In the genomic region with DNA sequence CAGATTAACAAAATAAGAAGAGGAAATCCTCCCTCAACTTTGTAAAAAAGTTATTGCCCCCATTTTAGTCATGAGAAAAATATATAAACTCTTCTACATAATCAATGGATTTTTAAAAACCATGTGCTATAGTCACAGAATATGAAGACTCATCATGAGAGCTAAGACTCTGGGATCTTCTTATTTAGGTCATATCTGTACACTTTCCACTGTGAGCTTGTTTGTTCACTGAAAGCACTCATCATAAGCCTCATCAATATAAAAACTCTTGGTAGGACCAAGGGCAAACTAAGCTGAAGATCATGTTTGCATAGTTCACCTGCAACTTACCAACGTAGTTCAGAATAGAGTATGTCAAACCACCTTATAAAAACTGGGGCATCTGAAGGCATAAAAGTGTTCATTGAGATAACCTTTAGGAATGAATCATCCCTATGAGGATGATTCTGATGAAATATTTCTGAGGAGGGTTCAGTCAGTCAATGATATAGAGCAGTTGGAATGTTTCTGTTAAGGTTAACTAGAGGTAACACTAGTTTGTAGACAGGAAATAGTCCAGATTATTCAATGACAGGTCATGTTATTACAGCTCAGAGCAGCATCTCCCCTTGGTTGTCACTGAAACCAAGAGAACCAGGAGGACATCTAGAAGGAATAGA, we compare ENCODE assay signal across 23 cellular contexts.
DNase-seq lines count a peak whose midpoint lies in the region; ATAC-seq and TF ChIP-seq lines count a peak whose summit lies in the region.
"Had no signal": no experiment of that assay in that cellular context is flagged by ENCODE, and none has a peak within 500 bp of the region (broad histone marks: within the 10 kb centered on the region; RNA-seq: fewer than 3 reads in every experiment).

No MANE protein-coding gene starts in this region.

- H3K4me3 Mint-ChIP-seq in MCF 10A (ENCODE audit: unreplicated experiment) = no peak overlapping the region
- H3K4me3 Mint-ChIP-seq: activated naive CD8-positive, alpha-beta T cell; CD14-positive monocyte; natural killer cell had no signal

- H3K4me3 ChIP-seq in breast epithelium = no peak overlapping the region
- no peak overlapping the region for H3K4me3 ChIP-seq in spleen
- H3K4me3 ChIP-seq in tibial nerve = no peak overlapping the region
- H3K4me3 ChIP-seq: prostate gland, suprapubic skin had no signal

- TF ChIP-seq POLR2A in breast epithelium (IDR thresholded peaks at IDR 0.05) = no peak
- TF ChIP-seq POLR2A in spleen (IDR thresholded peaks at IDR 0.05) = no peak
- no peak for TF ChIP-seq POLR2A in tibial nerve (IDR thresholded peaks at IDR 0.05)

- H3K27ac ChIP-seq in breast epithelium (no peak overlapping the region), spleen (no peak overlapping the region), tibial nerve (no peak overlapping the region)
- H3K27ac ChIP-seq: prostate gland, suprapubic skin had no signal

- intact Hi-C loops in MCF 10A (cut with micrococcal nuclease) (loop anchor here (5.0 kb wide), 1 partner anchor 288 kb away; the partner anchor contains the start of gene SMC2), breast epithelium (cut with DNase I; ENCODE audit: low total_unique reads) (no loop called here), spleen (cut with DNase I; ENCODE audit: low total_unique reads) (no loop called here)

- H3K27me3 ChIP-seq in breast epithelium (no peaks in the 10 kb centered on the region), spleen (replicated peaks in 1 of 7) (no peaks in the 10 kb centered on the region), tibial nerve (no peaks in the 10 kb centered on the region)
- H3K27me3 ChIP-seq: suprapubic skin had no signal

- no peaks in the 10 kb centered on the region for H3K36me3 Mint-ChIP-seq in MCF 10A (ENCODE audit: insufficient read depth, unreplicated experiment)
- H3K36me3 Mint-ChIP-seq: activated naive CD8-positive, alpha-beta T cell; CD14-positive monocyte; natural killer cell had no signal

- H3K36me3 ChIP-seq in breast epithelium (no peaks in the 10 kb centered on the region), spleen (no peaks in the 10 kb centered on the region), tibial nerve (no peaks in the 10 kb centered on the region)
- H3K36me3 ChIP-seq: prostate gland, suprapubic skin had no signal

- POLR2A ChIA-PET in MCF 10A (lab: Yijun Ruan, JAX) = no interaction called here

- CTCF ChIA-PET in MCF 10A (lab: Yijun Ruan, JAX) = interaction anchor here (0.5 to 0.7 kb wide), 2 partner anchors 83 to 865 kb away, joined by 3 read pairs; no protein-coding TSS in a partner anchor

- H3K4me1 Mint-ChIP-seq in MCF 10A (ENCODE audit: insufficient read depth, unreplicated experiment) = peaks cover 14% of the 10 kb centered on the region
- H3K4me1 Mint-ChIP-seq: CD14-positive monocyte, natural killer cell had no signal

- no peak for TF ChIP-seq EP300 in tibial nerve (IDR thresholded peaks at IDR 0.05)

- H3K27ac Mint-ChIP-seq in MCF 10A (ENCODE audit: low read depth, unreplicated experiment) = no peak overlapping the region
- H3K27ac Mint-ChIP-seq: activated naive CD8-positive, alpha-beta T cell; CD14-positive monocyte; natural killer cell had no signal

- H3K9me3 ChIP-seq in breast epithelium = no peaks in the 10 kb centered on the region
- H3K9me3 ChIP-seq in spleen = no peaks in the 10 kb centered on the region
- no peaks in the 10 kb centered on the region for H3K9me3 ChIP-seq in tibial nerve
- H3K9me3 ChIP-seq: prostate gland, suprapubic skin had no signal

- no TSS peak for BruUV-seq in MCF 10A (replicated peaks; lab: Mats Ljungman, UMichigan)

- H3K9me3 Mint-ChIP-seq in MCF 10A (ENCODE audit: unreplicated experiment) = no peaks in the 10 kb centered on the region

- ATAC-seq in HG03432 (IDR thresholded peaks at IDR 0.05; ENCODE audit: unreplicated experiment) (no peak), GM21515 (IDR thresholded peaks at IDR 0.05; ENCODE audit: unreplicated experiment) (no peak)
- ATAC-seq: natural killer cell had no signal

- 62 to 73% (median 66%) methylated on average over 1 of the region's 1 CpG for WGBS in spleen, 5 donors
- 71 to 73% methylated on average over 1 of the region's 1 CpG for WGBS in tibial nerve, 2 donors

- H3K27me3 Mint-ChIP-seq in MCF 10A (ENCODE audit: insufficient read depth, unreplicated experiment) = no peaks in the 10 kb centered on the region
- H3K27me3 Mint-ChIP-seq: activated naive CD8-positive, alpha-beta T cell had no signal

- no peaks in the 10 kb centered on the region for H3K4me1 ChIP-seq in breast epithelium
- H3K4me1 ChIP-seq in spleen = no peaks in the 10 kb centered on the region
- H3K4me1 ChIP-seq in tibial nerve = no peaks in the 10 kb centered on the region
- H3K4me1 ChIP-seq: prostate gland, suprapubic skin had no signal

- TF ChIP-seq CTCF in MCF 10A (IDR thresholded peaks at IDR 0.05; ENCODE audit: unreplicated experiment) (no peak), breast epithelium (IDR thresholded peaks at IDR 0.05) (no peak), spleen (IDR thresholded peaks at IDR 0.05 in 8 of 11, conservative IDR thresholded peaks at IDR 0.05 in 3 of 11) (no peak), tibial nerve (IDR thresholded peaks at IDR 0.05) (no peak)

- DNase-seq in MCF 10A (ENCODE audit: unreplicated experiment) = peak; percentile 41
- no peak for DNase-seq in breast epithelium (ENCODE audit: low spot score in 2 of 2)
- DNase-seq in SW 1271 (lab: John Stamatoyannopoulos, UW) = peak; percentile 80 to 98
- peak; percentile 3 for DNase-seq in fibroblast of the conjunctiva (ENCODE audit: low read depth)
- no peak for DNase-seq in spleen
- DNase-seq in tibial nerve (ENCODE audit: low spot score in 2 of 2) = no peak
- DNase-seq: activated CD4-positive, CD25-positive, alpha-beta regulatory T cell; activated CD8-positive, alpha-beta memory T cell treated with anti-CD3 and anti-CD28 coated beads for 24 hours; hypothalamus; kidney; mesendoderm; natural killer cell; NCI-H1694 treated with DMSO at 0.1 percent for 48 hours; NCI-H446; SHP77 treated with DMSO at 0.1 percent for 48 hours; stimulated activated CD8-positive, alpha-beta memory T cell treated with anti-CD3 and anti-CD28 coated beads, Interleukin-4, amount 100 ng/mL, for 48 hours; T-helper 2 cell had no signal

Comparison
In these comparisons a context has a peak if more than half of its experiments do, and no peak if none do; other contexts are left out.
1. DNase-seq: peak in MCF 10A (single experiment), SW 1271 (2 of 2) and fibroblast of the conjunctiva (single experiment); none in breast epithelium (0 of 2), spleen (single experiment) and tibial nerve (0 of 2).